10 cellular contexts compared by ENCODE assay signal in genomic region chr12:102478416-102479098, GRCh38. TPM values are rescaled to one million over a fixed set of nuclear protein-coding genes. Genes with fewer than 3 reads are reported as not detected.
DNase-seq lines count a peak whose midpoint lies in the region; ATAC-seq and TF ChIP-seq lines count a peak whose summit lies in the region.
"Had no signal": no experiment of that assay in that cellular context is flagged by ENCODE, and none has a peak within 500 bp of the region (broad histone marks: within the 10 kb centered on the region; RNA-seq: fewer than 3 reads in every experiment).

No MANE protein-coding gene starts in this region.

- POLR2A ChIA-PET in Caco-2 (lab: Charles Lee): no interaction called here
- POLR2A ChIA-PET in naive thymus-derived CD4-positive, alpha-beta T cell (lab: Charles Lee): no interaction called here

- no peaks in the 10 kb centered on the region for H3K36me3 Mint-ChIP-seq in Caco-2 (ENCODE audit: insufficient read depth, unreplicated experiment)
- peaks cover 0 to 1% (median 0%) of the 10 kb centered on the region in 5 donors for H3K36me3 Mint-ChIP-seq in naive thymus-derived CD4-positive, alpha-beta T cell

- BruUV-seq in Caco-2 (replicated peaks; lab: Mats Ljungman, UMichigan): no TSS peak

- H3K9me3 Mint-ChIP-seq in Caco-2 (ENCODE audit: unreplicated experiment): no peaks in the 10 kb centered on the region
- H3K9me3 Mint-ChIP-seq in naive thymus-derived CD4-positive, alpha-beta T cell: peaks cover 0 to 2% (median 0%) of the 10 kb centered on the region in 11 donors

- no peaks in the 10 kb centered on the region for H3K27me3 ChIP-seq in Caco-2 (replicated peaks; ENCODE audit: control insufficient read depth, insufficient read depth, low read length)
- no peaks in the 10 kb centered on the region for H3K27me3 ChIP-seq in naive thymus-derived CD4-positive, alpha-beta T cell (ENCODE audit: control insufficient read depth in 2 of 2, insufficient read depth in 2 of 2, low read length in 2 of 2)

- H3K27ac ChIP-seq in naive thymus-derived CD4-positive, alpha-beta T cell (ENCODE audit: low read depth, low read length): no peak overlapping the region
- H3K27ac ChIP-seq: epithelial cell of prostate had no signal

- H3K4me1 Mint-ChIP-seq in Caco-2 (ENCODE audit: low read depth, unreplicated experiment): peaks cover 6% of the 10 kb centered on the region
- peaks cover 0 to 48% (median 0%) of the 10 kb centered on the region in 7 donors for H3K4me1 Mint-ChIP-seq in naive thymus-derived CD4-positive, alpha-beta T cell

- no peaks in the 10 kb centered on the region for H3K9me3 ChIP-seq in Caco-2
- H3K9me3 ChIP-seq in naive thymus-derived CD4-positive, alpha-beta T cell (ENCODE audit: control insufficient read depth in 2 of 3, low read length in 3 of 3): no peaks in the 10 kb centered on the region

- CTCF ChIA-PET in Caco-2 (lab: Charles Lee): no interaction called here
- CTCF ChIA-PET in naive thymus-derived CD4-positive, alpha-beta T cell (lab: Charles Lee): no interaction called here

- H3K36me3 ChIP-seq in Caco-2 (ENCODE audit: control insufficient read depth, insufficient read depth, low read length): no peaks in the 10 kb centered on the region
- H3K36me3 ChIP-seq in naive thymus-derived CD4-positive, alpha-beta T cell (ENCODE audit: control insufficient read depth in 2 of 3, insufficient read depth in 3 of 3, low read length in 3 of 3): no peaks in the 10 kb centered on the region

- H3K4me3 Mint-ChIP-seq in Caco-2 (ENCODE audit: unreplicated experiment): no peak overlapping the region
- no peak overlapping the region for H3K4me3 Mint-ChIP-seq in naive thymus-derived CD4-positive, alpha-beta T cell

- intact Hi-C loops in Caco-2 (cut with micrococcal nuclease; ENCODE audit: unreplicated experiment): loop anchor here (5.0 kb wide), 1 partner anchor 136 kb away; no protein-coding TSS in a partner anchor
- intact Hi-C loops in naive thymus-derived CD4-positive, alpha-beta T cell (cut with micrococcal nuclease): no loop called here

- peak; percentile 26 to 43 for DNase-seq in Caco-2
- peak; percentile 16 for DNase-seq in activated CD8-positive, alpha-beta memory T cell treated with anti-CD3 and anti-CD28 coated beads, Interleukin-2, amount 50 U/mL, for 4 hours
- DNase-seq in naive thymus-derived CD4-positive, alpha-beta T cell: peak in 6 of 9 donors; percentile 3 to 43 (median 16)
- DNase-seq in GOT3 (lab: John Stamatoyannopoulos, UW): no peak
- no peak for DNase-seq in NCI-H1092 treated with DMSO at 0.1 percent for 48 hours (lab: John Stamatoyannopoulos, UW)
- no peak for DNase-seq in NCI-H446 (lab: John Stamatoyannopoulos, UW)

- no peaks in the 10 kb centered on the region for H3K27me3 Mint-ChIP-seq in Caco-2 (ENCODE audit: insufficient read depth, unreplicated experiment)
- H3K27me3 Mint-ChIP-seq in naive thymus-derived CD4-positive, alpha-beta T cell: peaks cover 0 to 28% (median 16%) of the 10 kb centered on the region in 5 donors

- no peaks in the 10 kb centered on the region for H3K4me1 ChIP-seq in Caco-2
- peaks cover 4 to 6% of the 10 kb centered on the region in 2 donors for H3K4me1 ChIP-seq in naive thymus-derived CD4-positive, alpha-beta T cell (ENCODE audit: control insufficient read depth in 2 of 2, insufficient read depth in 2 of 2, low read length in 2 of 2)

- H3K4me3 ChIP-seq in Caco-2 (ENCODE audit: low read depth, low read length): no peak overlapping the region
- H3K4me3 ChIP-seq in naive thymus-derived CD4-positive, alpha-beta T cell (ENCODE audit: low read length): no peak overlapping the region

- TF ChIP-seq CTCF in Caco-2 (IDR thresholded peaks at IDR 0.05; ENCODE audit: insufficient read depth in 1 of 2, low read depth in 1 of 2, low read length in 1 of 2, severe bottlenecking in 1 of 2, unreplicated experiment in 1 of 2): no peak

- ATAC-seq in GM19023 (IDR thresholded peaks at IDR 0.05; ENCODE audit: unreplicated experiment) (peak; percentile 61), HG03066 (IDR thresholded peaks at IDR 0.05; ENCODE audit: low read depth, unreplicated experiment) (peak; percentile 55)
- peak; percentile 74 for ATAC-seq in naive thymus-derived CD4-positive, alpha-beta T cell

- H3K27ac Mint-ChIP-seq in Caco-2 (ENCODE audit: unreplicated experiment): no peak overlapping the region
- H3K27ac Mint-ChIP-seq in naive thymus-derived CD4-positive, alpha-beta T cell: no peak overlapping the region

RNA-seq across cellular contexts. Expression of gene IGF1, which starts 1.8 kb away (rescaled TPM):
- total RNA-seq in Caco-2 (2022): 1.5 and 2.3 TPM in 2 replicates
- 1 to 10 TPM in 2 of 5 experiments, under 1 TPM in 2, not detected in 1; 0.30 to 1.5 (median 0.72) TPM for total RNA-seq in naive thymus-derived CD4-positive, alpha-beta T cell
- not detected for polyA plus RNA-seq in naive thymus-derived CD4-positive, alpha-beta T cell
- total RNA-seq: LHCN-M2 had no signal

Comparison
In these comparisons a context has a peak if more than half of its experiments do, and no peak if none do; other contexts are left out.
1. DNase-seq: peak in Caco-2 (2 of 2), activated CD8-positive, alpha-beta memory T cell treated with anti-CD3 and anti-CD28 coated beads, Interleukin-2, amount 50 U/mL, for 4 hours (single experiment) and naive thymus-derived CD4-positive, alpha-beta T cell (6 of 9); none in GOT3 (single experiment), NCI-H1092 treated with DMSO at 0.1 percent for 48 hours (single experiment) and NCI-H446 (0 of 2).
2. Peak in every context shown above with its lines, with median percentiles within 50 percentile points of each other: ATAC-seq.